Comparison of ENCODE assay signal across 8 cellular contexts in the genomic region with DNA sequence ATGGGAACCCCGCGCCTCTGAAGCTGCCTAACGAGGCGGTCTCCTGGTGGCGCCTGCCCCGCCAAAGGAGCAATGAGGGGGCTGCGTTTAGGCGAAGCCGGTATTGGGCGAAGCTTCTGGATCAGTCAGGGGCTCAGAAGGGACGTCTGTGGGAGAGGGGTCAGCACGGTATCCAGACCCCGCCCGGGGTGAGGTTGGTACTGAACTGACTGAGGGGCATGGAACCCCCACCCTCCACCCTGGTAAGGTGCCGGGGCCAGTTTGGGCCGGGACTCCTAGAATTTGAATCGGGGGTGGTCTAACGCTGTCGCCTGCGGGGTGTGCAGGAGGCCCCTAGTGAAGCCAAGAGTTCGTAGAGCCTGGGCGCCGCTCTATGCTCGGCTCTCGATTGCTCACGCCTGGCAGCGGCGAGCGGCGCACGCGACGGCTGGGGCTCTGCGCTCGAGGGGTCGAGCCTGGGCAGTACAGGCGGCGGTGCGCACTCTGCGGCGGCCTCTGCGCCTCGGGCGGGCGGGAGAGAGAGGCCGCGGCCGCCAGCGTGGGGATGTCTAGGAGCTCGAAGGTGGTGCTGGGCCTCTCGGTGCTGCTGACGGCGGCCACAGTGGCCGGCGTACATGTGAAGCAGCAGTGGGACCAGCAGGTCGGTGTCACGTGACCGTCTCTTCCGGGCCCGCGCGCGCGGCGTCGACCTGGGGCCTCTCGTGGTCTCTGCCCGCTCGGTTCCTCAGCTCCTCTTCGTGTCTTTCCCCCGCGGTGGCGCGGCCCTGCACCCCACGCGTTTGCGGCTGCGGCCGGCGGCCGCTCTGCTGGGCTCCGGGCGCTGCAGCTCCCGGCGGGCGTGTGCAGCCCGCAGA. TPM values are rescaled to one million over a fixed set of nuclear protein-coding genes. Genes with fewer than 3 reads are reported as not detected.
A peak's percentile ranks its signal among the peaks of the same experiment; 100 is the strongest.
DNase-seq lines count a peak whose midpoint lies in the region; ATAC-seq and TF ChIP-seq lines count a peak whose summit lies in the region.

A gene with protein sequence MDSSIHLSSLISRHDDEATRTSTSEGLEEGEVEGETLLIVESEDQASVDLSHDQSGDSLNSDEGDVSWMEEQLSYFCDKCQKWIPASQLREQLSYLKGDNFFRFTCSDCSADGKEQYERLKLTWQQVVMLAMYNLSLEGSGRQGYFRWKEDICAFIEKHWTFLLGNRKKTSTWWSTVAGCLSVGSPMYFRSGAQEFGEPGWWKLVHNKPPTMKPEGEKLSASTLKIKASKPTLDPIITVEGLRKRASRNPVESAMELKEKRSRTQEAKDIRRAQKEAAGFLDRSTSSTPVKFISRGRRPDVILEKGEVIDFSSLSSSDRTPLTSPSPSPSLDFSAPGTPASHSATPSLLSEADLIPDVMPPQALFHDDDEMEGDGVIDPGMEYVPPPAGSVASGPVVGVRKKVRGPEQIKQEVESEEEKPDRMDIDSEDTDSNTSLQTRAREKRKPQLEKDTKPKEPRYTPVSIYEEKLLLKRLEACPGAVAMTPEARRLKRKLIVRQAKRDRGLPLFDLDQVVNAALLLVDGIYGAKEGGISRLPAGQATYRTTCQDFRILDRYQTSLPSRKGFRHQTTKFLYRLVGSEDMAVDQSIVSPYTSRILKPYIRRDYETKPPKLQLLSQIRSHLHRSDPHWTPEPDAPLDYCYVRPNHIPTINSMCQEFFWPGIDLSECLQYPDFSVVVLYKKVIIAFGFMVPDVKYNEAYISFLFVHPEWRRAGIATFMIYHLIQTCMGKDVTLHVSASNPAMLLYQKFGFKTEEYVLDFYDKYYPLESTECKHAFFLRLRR (plus strand): TSS at position 452 of the 854 bp plus-strand sequence. CDS start 4,798 bp downstream, outside the sequence.
Gene PET117, plus strand, starts transcription at position 452 of the 854 bp plus-strand sequence. Its CDS starts 93 bp downstream, at position 545.

- H3K4me3 ChIP-seq in AG04449 (ENCODE audit: low read depth, low read length), result peak within 1 kb of the TSS; percentile 84
- H3K4me3 ChIP-seq in WI38 (ENCODE audit: low read depth, low read length), result peak within 1 kb of the TSS; percentile 93
- H3K4me3 ChIP-seq in mammary epithelial cell (replicated peaks in 1 of 3; ENCODE audit: insufficient read depth in 1 of 3, low read depth in 2 of 3, low read length in 3 of 3), result peak within 1 kb of the TSS; percentile 85 to 86 (median 86)
- peak within 1 kb of the TSS; percentile 90 for H3K4me3 ChIP-seq in smooth muscle cell

- H3K9ac ChIP-seq in mammary epithelial cell (ENCODE audit: insufficient read depth, low read length) (peak within 1 kb of the TSS; percentile 88), smooth muscle cell (ENCODE audit: low read depth) (peak within 1 kb of the TSS; percentile 68)

- H3F3A ChIP-seq in smooth muscle cell (ENCODE audit: low read depth), result no peaks in the 10 kb centered on the region

- H4K20me1 ChIP-seq in mammary epithelial cell (ENCODE audit: insufficient read depth, low read length), result no peaks in the 10 kb centered on the region
- H4K20me1 ChIP-seq in smooth muscle cell (ENCODE audit: low read depth), result no peaks in the 10 kb centered on the region

- DNase-seq in AG04449 (ENCODE audit: low read depth, low spot score) (peak; percentile 62), NCI-H2196 treated with DMSO at 0.1 percent for 48 hours (lab: John Stamatoyannopoulos, UW; ENCODE audit: unreplicated experiment) (peak; percentile 67), mammary epithelial cell (peak; percentile 93), iPS-NIHi7 (ENCODE audit: extremely low spot score) (peak; percentile 92), smooth muscle cell (lab: John Stamatoyannopoulos, UW; ENCODE audit: unreplicated experiment) (peak; percentile 76)

- H3K27me3 ChIP-seq in mammary epithelial cell (ENCODE audit: insufficient read depth, low read length) (no peaks in the 10 kb centered on the region), smooth muscle cell (ENCODE audit: low read depth) (no peaks in the 10 kb centered on the region)

- TF ChIP-seq CTCF in AG04449 (IDR thresholded peaks at IDR 0.05; ENCODE audit: insufficient read depth, low read length, missing control alignments) (no peak), WI38 (IDR thresholded peaks at IDR 0.05; ENCODE audit: low read depth, low read length) (no peak), mammary epithelial cell (conservative IDR thresholded peaks at IDR 0.05 in 1 of 2, IDR thresholded peaks at IDR 0.05 in 1 of 2; ENCODE audit: extremely low read depth in 1 of 2, insufficient read depth in 1 of 2, low read depth in 1 of 2, low read length in 2 of 2) (no peak), smooth muscle cell (IDR thresholded peaks at IDR 0.05; ENCODE audit: borderline replicate concordance, insufficient read depth, poor library complexity, severe bottlenecking) (no peak)

- ATAC-seq in GM18867 (IDR thresholded peaks at IDR 0.05; ENCODE audit: unreplicated experiment) (peak; percentile 82), HG03097 (IDR thresholded peaks at IDR 0.05; ENCODE audit: low FRiP score, unreplicated experiment) (peak; percentile 85)

- 7% methylated on average over 34 of the region's 87 CpGs for WGBS in mammary epithelial cell (ENCODE audit: low coverage, missing lambda C conversion rate)
- WGBS in smooth muscle cell (ENCODE audit: low lambda C conversion rate), result under 1% methylated on average over 74 of the region's 87 CpGs

- in situ Hi-C loops in mammary epithelial cell (cut with MboI; ENCODE audit: low sequenced_read_pairs in 2 of 2), result no loop called here

- peak within 1 kb of the TSS; percentile 75 for H3K27ac ChIP-seq in mammary epithelial cell (ENCODE audit: insufficient read depth, low read depth, low read length)
- H3K27ac ChIP-seq in smooth muscle cell (ENCODE audit: low read depth), result peak within 1 kb of the TSS; percentile 66

- H3K4me1 ChIP-seq in mammary epithelial cell (ENCODE audit: insufficient read depth, low read length), result peaks cover 21% of the 10 kb centered on the region
- peaks cover 9% of the 10 kb centered on the region for H3K4me1 ChIP-seq in smooth muscle cell (ENCODE audit: low read depth)

- H3K79me2 ChIP-seq in mammary epithelial cell (ENCODE audit: insufficient read depth, low read length) (peaks cover 44% of the 10 kb centered on the region), smooth muscle cell (ENCODE audit: low read depth) (peaks cover 25% of the 10 kb centered on the region)

- H3K4me2 ChIP-seq in mammary epithelial cell (ENCODE audit: insufficient read depth, low read depth, low read length) (peak within 1 kb of the TSS; percentile 97), smooth muscle cell (peak within 1 kb of the TSS; percentile 96)

- H3K36me3 ChIP-seq in mammary epithelial cell (ENCODE audit: insufficient read depth, low read length), result peaks cover 6% of the 10 kb centered on the region
- H3K36me3 ChIP-seq in smooth muscle cell (ENCODE audit: low read depth), result no peaks in the 10 kb centered on the region

- intact Hi-C loops in mammary epithelial cell (cut with micrococcal nuclease), result loop anchor here (1.0 to 5.0 kb wide), 4 partner anchors 50 to 139 kb away; partner anchors contain the start of gene OVOL2

- POLR2A ChIA-PET in AG04449 (lab: Yijun Ruan, JAX), result interaction anchor here (0.7 to 1.2 kb wide), 2 partner anchors 151 to 306 kb away, joined by 3 to 7 read pairs; partner anchors contain the start of gene ZNF133

- no TSS peak for BruUV-seq in mammary epithelial cell (replicated peaks; lab: Mats Ljungman, UMichigan)

- H3K9me3 ChIP-seq in mammary epithelial cell (replicated peaks; ENCODE audit: insufficient read depth, low read length) (no peaks in the 10 kb centered on the region), smooth muscle cell (replicated peaks; ENCODE audit: low read depth) (no peaks in the 10 kb centered on the region)

- H2AFZ ChIP-seq in mammary epithelial cell (ENCODE audit: low read depth, low read length) (peak within 1 kb of the TSS; percentile 100), smooth muscle cell (ENCODE audit: low read depth) (peak within 1 kb of the TSS; percentile 98)

- CTCF ChIA-PET in AG04449 (lab: Yijun Ruan, JAX) (interaction anchor here (0.8 to 1.7 kb wide), 2 partner anchors 11 to 17 kb away, joined by 4 to 5 read pairs; no protein-coding TSS in a partner anchor), mammary epithelial cell (lab: Charles Lee; ENCODE audit: low non-redundant PET) (no interaction called here)

- dilution Hi-C loops in mammary epithelial cell (cut with HindIII; ENCODE audit: low sequenced_read_pairs), result no loop called here

RNA-seq across cellular contexts. Expression of the first gene that starts in this region (rescaled TPM):
- 10 to 100 TPM; 18.5 to 20.2 TPM for total RNA-seq in mammary epithelial cell
- 11.2 TPM for polyA plus RNA-seq in mammary epithelial cell
- 19.9 TPM for polyA minus RNA-seq in mammary epithelial cell
- total RNA-seq in smooth muscle cell, result 7.1 and 14.7 TPM in 2 replicates
- polyA plus RNA-seq in smooth muscle cell, result 7.0 and 7.9 TPM in 2 replicates

RNA-seq across cellular contexts. Expression of gene PET117, which starts in this region (rescaled TPM):
- total RNA-seq in mammary epithelial cell (10 to 100 TPM; 10.8 to 13.2 TPM), smooth muscle cell (5.5 and 9.6 TPM in 2 replicates)
- polyA plus RNA-seq in mammary epithelial cell (9.5 TPM), smooth muscle cell (8.6 and 10.1 TPM in 2 replicates)
- not detected for polyA minus RNA-seq in mammary epithelial cell

Comparison
In these comparisons a context has a peak if more than half of its experiments do, and no peak if none do; other contexts are left out.
1. Peak in every context shown above with its lines: DNase-seq, ATAC-seq, H3K4me3 ChIP-seq and H3K27ac ChIP-seq.